ENCODE assay signal across 8 cellular contexts in genomic region chr16:58286280-58286679, GRCh38. TPM values are rescaled to one million over a fixed set of nuclear protein-coding genes. Genes with fewer than 3 reads are reported as not detected.
"Had no signal": no experiment of that assay in that cellular context is flagged by ENCODE, and none has a peak within 500 bp of the region (broad histone marks: within the 10 kb centered on the region; RNA-seq: fewer than 3 reads in every experiment).

No MANE protein-coding gene starts in this region.

- H3K9ac ChIP-seq: KMS-11 had no signal

- H3K27ac ChIP-seq: HL-60, KMS-11 had no signal

- H3K4me2 ChIP-seq: KMS-11 had no signal

- DNase-seq: IMR-90, KBM-7, KG1 had no signal

RNA-seq across cellular contexts. Expression of gene PRSS54, which starts 8.5 kb away (rescaled TPM):
- total RNA-seq: HT-29, HT1080, IMR-90 had no signal
- polyA plus RNA-seq: IgD-negative memory B cell, IMR-90 had no signal
